ENCODE assay signal across 25 cellular contexts in genomic region chr20:24163501-24163900, GRCh38.
"Had no signal": no experiment of that assay in that cellular context is flagged by ENCODE, and none has a peak within 500 bp of the region (broad histone marks: within the 10 kb centered on the region; RNA-seq: fewer than 3 reads in every experiment).

No MANE protein-coding gene starts in this region.

- H3K27me3 ChIP-seq: ascending aorta, gastrocnemius medialis, right lobe of liver, stomach, transverse colon had no signal

- H3K27ac ChIP-seq: ascending aorta, gastrocnemius medialis, parathyroid adenoma, right lobe of liver, stomach, transverse colon had no signal

- H3K9ac ChIP-seq: parathyroid adenoma had no signal

- H3K4me1 Mint-ChIP-seq: activated naive CD4-positive, alpha-beta T cell treated with anti-CD3 and anti-CD28 coated beads, Interleukin-2, amount 50 U/mL, for 24 hours; stimulated activated memory B cell treated with anti-CD40 and anti-IgM and Interleukin-4, amounts not matched to agents 10 μg/mL and 1 μg/mL and 100 μg/mL, for 72 hours had no signal

- H3K4me3 Mint-ChIP-seq: activated CD8-positive, alpha-beta T cell treated with anti-CD3 and anti-CD28 coated beads, Interleukin-2, amount 10 ng/mL, durations not matched to agents 7 days and 5 days; activated naive CD4-positive, alpha-beta T cell treated with anti-CD3 and anti-CD28 coated beads, Interleukin-2, amount 50 U/mL, for 24 hours; activated T-helper 1 cell treated with anti-CD3 and anti-CD28 coated beads, Interleukin-12 subunit alpha, Interleukin-12 subunit beta, Interleukin-2, Interleukin-4 antibody, amounts not matched to agents 30 ng/mL and 10 ng/mL and 1 ng/mL, durations not matched to agents 14 hours and 24 hours and 36 hours; nephron; stimulated activated memory B cell treated with anti-CD40 and anti-IgM and Interleukin-4, amounts not matched to agents 10 μg/mL and 1 μg/mL and 100 μg/mL, for 72 hours had no signal

- H3K4me3 ChIP-seq: ascending aorta, gastrocnemius medialis, right lobe of liver, stomach, transverse colon had no signal

- H3K27me3 Mint-ChIP-seq: activated naive CD4-positive, alpha-beta T cell treated with anti-CD3 and anti-CD28 coated beads, Interleukin-2, amount 50 U/mL, for 24 hours; stimulated activated memory B cell treated with anti-CD40 and anti-IgM and Interleukin-4, amounts not matched to agents 10 μg/mL and 1 μg/mL and 100 μg/mL, for 72 hours had no signal

- DNase-seq: activated CD4-positive, alpha-beta T cell treated with anti-CD3 and anti-CD28 coated beads for 48 hours; activated CD8-positive, alpha-beta T cell treated with anti-CD3 and anti-CD28 coated beads, Interleukin-2, amount 10 ng/mL, durations not matched to agents 7 days and 5 days; activated gamma-delta T cell treated with Interleukin-2 at 50 U/mL for 16 hours; cerebellar nuclear complex; cortex of kidney; erythroblast; gastrocnemius medialis; head of caudate nucleus; hypothalamus; left cardiac atrium; mesenchymal stem cell; nucleus accumbens; right lobe of liver; small intestine; stimulated activated CD4-positive, alpha-beta T cell treated with anti-CD3 and anti-CD28 coated beads, Interleukin-2, amount 100 ng/mL, for 24 hours; stomach; transverse colon had no signal

- H3K36me3 Mint-ChIP-seq: activated naive CD4-positive, alpha-beta T cell treated with anti-CD3 and anti-CD28 coated beads, Interleukin-2, amount 50 U/mL, for 24 hours; stimulated activated memory B cell treated with anti-CD40 and anti-IgM and Interleukin-4, amounts not matched to agents 10 μg/mL and 1 μg/mL and 100 μg/mL, for 72 hours had no signal

- H3K27ac Mint-ChIP-seq: activated CD8-positive, alpha-beta T cell treated with anti-CD3 and anti-CD28 coated beads, Interleukin-2, amount 10 ng/mL, durations not matched to agents 7 days and 5 days; activated naive CD4-positive, alpha-beta T cell treated with anti-CD3 and anti-CD28 coated beads, Interleukin-2, amount 50 U/mL, for 24 hours; activated T-helper 1 cell treated with anti-CD3 and anti-CD28 coated beads, Interleukin-12 subunit alpha, Interleukin-12 subunit beta, Interleukin-2, Interleukin-4 antibody, amounts not matched to agents 30 ng/mL and 10 ng/mL and 1 ng/mL, durations not matched to agents 14 hours and 24 hours and 36 hours; nephron; stimulated activated memory B cell treated with anti-CD40 and anti-IgM and Interleukin-4, amounts not matched to agents 10 μg/mL and 1 μg/mL and 100 μg/mL, for 72 hours had no signal

- H3K36me3 ChIP-seq: ascending aorta, gastrocnemius medialis, right lobe of liver, stomach, transverse colon had no signal

- FAIRE-seq: islet of Langerhans, small intestine, urothelium cell line had no signal

- H3K79me2 ChIP-seq: parathyroid adenoma had no signal

- ATAC-seq: activated CD8-positive, alpha-beta T cell treated with anti-CD3 and anti-CD28 coated beads, Interleukin-2, amount 10 ng/mL, durations not matched to agents 7 days and 5 days; gastrocnemius medialis; left cardiac atrium; right lobe of liver; stimulated activated memory B cell treated with anti-CD40 and anti-IgM and Interleukin-4, amounts not matched to agents 10 μg/mL and 1 μg/mL and 100 μg/mL, for 72 hours had no signal

- H3K4me1 ChIP-seq: ascending aorta, gastrocnemius medialis, parathyroid adenoma, right lobe of liver had no signal

- H3K9me3 ChIP-seq: ascending aorta, gastrocnemius medialis, right lobe of liver, stomach, transverse colon had no signal

- H2AFZ ChIP-seq: parathyroid adenoma had no signal

- H3K9me3 Mint-ChIP-seq: activated naive CD4-positive, alpha-beta T cell treated with anti-CD3 and anti-CD28 coated beads, Interleukin-2, amount 50 U/mL, for 24 hours; activated T-helper 1 cell treated with anti-CD3 and anti-CD28 coated beads, Interleukin-12 subunit alpha, Interleukin-12 subunit beta, Interleukin-2, Interleukin-4 antibody, amounts not matched to agents 30 ng/mL and 10 ng/mL and 1 ng/mL, durations not matched to agents 14 hours and 24 hours and 36 hours; stimulated activated memory B cell treated with anti-CD40 and anti-IgM and Interleukin-4, amounts not matched to agents 10 μg/mL and 1 μg/mL and 100 μg/mL, for 72 hours had no signal
